Comparison of ENCODE assay signal across 21 cellular contexts in the genomic region with DNA sequence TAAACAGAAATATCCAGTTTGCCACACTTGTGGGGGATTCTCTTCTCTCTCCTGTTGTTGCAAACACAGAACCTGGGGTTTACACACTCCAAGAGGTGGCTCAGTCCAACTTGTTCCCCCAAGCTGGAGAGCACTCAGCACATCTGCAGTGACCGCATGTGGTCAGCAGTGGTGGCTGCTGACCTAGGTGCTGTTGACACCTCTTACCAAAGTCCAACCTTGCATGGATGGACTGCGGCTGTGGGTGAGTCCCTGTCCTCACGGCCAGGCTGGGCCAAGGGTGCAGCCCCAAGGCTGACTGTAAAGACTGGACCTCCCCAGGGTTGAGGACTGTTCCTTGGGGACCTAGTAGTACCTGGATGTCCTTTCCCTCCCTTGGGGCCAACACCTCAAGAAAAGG. TPM values are rescaled to one million over a fixed set of nuclear protein-coding genes. Genes with fewer than 3 reads are reported as not detected.
DNase-seq lines count a peak whose midpoint lies in the region; ATAC-seq and TF ChIP-seq lines count a peak whose summit lies in the region.
"Had no signal": no experiment of that assay in that cellular context is flagged by ENCODE, and none has a peak within 500 bp of the region (broad histone marks: within the 10 kb centered on the region; RNA-seq: fewer than 3 reads in every experiment).

No MANE protein-coding gene starts in this region.

- no peak overlapping the region for H3K4me3 ChIP-seq in right lobe of liver
- H3K4me3 ChIP-seq: GM23248, SK-N-MC had no signal

- H3K4me3 Mint-ChIP-seq in T-helper 17 cell = no peak overlapping the region
- H3K4me3 Mint-ChIP-seq: H9, HFFc6 had no signal

- intact Hi-C loops in right lobe of liver (cut with DNase I) = no loop called here

- H3K27me3 Mint-ChIP-seq in T-helper 17 cell = no peaks in the 10 kb centered on the region

- H3K4me1 Mint-ChIP-seq in T-helper 17 cell = peaks cover 37% of the 10 kb centered on the region

- no peaks in the 10 kb centered on the region for H3K27me3 ChIP-seq in right lobe of liver

- H3K9me3 ChIP-seq in T-helper 17 cell (ENCODE audit: control insufficient read depth, low read length, poor library complexity, severe bottlenecking) (no peaks in the 10 kb centered on the region), right lobe of liver (no peaks in the 10 kb centered on the region)

- peak overlapping the region in 1 of 3 donors; percentile 29 for H3K27ac ChIP-seq in right lobe of liver
- H3K27ac ChIP-seq: GM23248, SK-N-MC had no signal

- H3K36me3 Mint-ChIP-seq in T-helper 17 cell (ENCODE audit: low read depth) = peaks cover 29% of the 10 kb centered on the region

- WGBS in right lobe of liver (ENCODE audit: insufficient coverage, low coverage, low lambda C conversion rate, missing lambda C conversion rate) = 27% methylated on average over 3 of the region's 3 CpGs

- ATAC-seq in T-helper 17 cell (no peak), right lobe of liver (peak; percentile 89 to 96 (median 94)), GM19035 (IDR thresholded peaks at IDR 0.05; ENCODE audit: unreplicated experiment) (no peak)

- peak; percentile 6 for DNase-seq in GM13977 (ENCODE audit: low spot score)
- no peak for DNase-seq in T-helper 17 cell
- DNase-seq in right lobe of liver = peak; percentile 67 to 82 (median 76)
- no peak for DNase-seq in NCI-H2081 treated with DMSO at 0.1 percent for 48 hours (lab: John Stamatoyannopoulos, UW)
- DNase-seq in NCI-H2107 (lab: John Stamatoyannopoulos, UW) = no peak
- DNase-seq: DMS153, DND-41, GM23248, H9, HFFc6, NCI-H1048, NCI-H1417, NCI-H1694, NCI-H2029 treated with DMSO at 0.1 percent for 48 hours, NCI-H2171 treated with DMSO at 0.1 percent for 48 hours, NCI-H524 treated with DMSO at 0.1 percent for 48 hours, NCI-H774, SIG-M5 had no signal

- TF ChIP-seq POLR2A in right lobe of liver (IDR thresholded peaks at IDR 0.05) = no peak

- TF ChIP-seq CTCF in GM13977 (IDR thresholded peaks at IDR 0.05; ENCODE audit: extremely low read depth, insufficient read depth, missing control alignments) (no peak), right lobe of liver (IDR thresholded peaks at IDR 0.05) (peak in 1 of 4 donors; percentile 18)

- H3K36me3 ChIP-seq in right lobe of liver = peaks cover 0 to 2% (median 0%) of the 10 kb centered on the region in 4 donors

- H3K4me1 ChIP-seq in right lobe of liver = peaks cover 0 to 6% (median 2%) of the 10 kb centered on the region in 4 donors

- H3K27ac Mint-ChIP-seq in T-helper 17 cell = peak overlapping the region; percentile 51
- H3K27ac Mint-ChIP-seq: H9, HFFc6 had no signal

- in situ Hi-C loops in GM13977 (cut with MboI; ENCODE audit: low pct_unique_long_range_greater_than_20kb, low sequenced_read_pairs, unreplicated experiment) = no loop called here

RNA-seq across cellular contexts. Expression of a gene that starts 6.1 kb away (rescaled TPM):
- total RNA-seq in T-helper 17 cell = 1 to 10 TPM; 6.8 to 8.7 TPM
- 1 to 10 TPM; 5.6 to 8.6 (median 7.0) TPM for total RNA-seq in right lobe of liver

RNA-seq across cellular contexts. Expression of a gene that starts 34.1 kb away (rescaled TPM):
- 10 to 100 TPM in 1 of 2 donors, 1 to 10 TPM in 1; 5.9 to 16.7 TPM for total RNA-seq in T-helper 17 cell
- 10 to 100 TPM; 15.6 to 77.8 (median 29.7) TPM for total RNA-seq in right lobe of liver
- total RNA-seq: A172, GM23248, H9, HFFc6 had no signal

RNA-seq across cellular contexts. Expression of a gene that starts 39.9 kb away (rescaled TPM):
- 10 to 100 TPM; 63.0 to 73.7 TPM for total RNA-seq in T-helper 17 cell
- total RNA-seq in right lobe of liver = 1 to 10 TPM in 5 of 6 experiments, not detected in 1; 1.7 to 4.2 (median 2.4) TPM
- total RNA-seq: A172, GM23248 had no signal

RNA-seq across cellular contexts. Expression of a gene that starts 41.9 kb away (rescaled TPM):
- total RNA-seq in T-helper 17 cell = 100 to 1,000 TPM; 128 to 140 TPM
- total RNA-seq in right lobe of liver = 1 to 10 TPM; 1.0 to 2.6 (median 1.7) TPM

RNA-seq across cellular contexts. Expression of a gene that starts 52.8 kb away (rescaled TPM):
- 1 to 10 TPM; 6.2 to 6.9 TPM for total RNA-seq in T-helper 17 cell
- 10 to 100 TPM in 4 of 6 experiments, 1 to 10 TPM in 2; 8.4 to 41.9 (median 12.0) TPM for total RNA-seq in right lobe of liver

Comparison
In these comparisons a context has a peak if more than half of its experiments do, and no peak if none do; other contexts are left out.
1. DNase-seq: peak in GM13977 (single experiment) and right lobe of liver (3 of 3); none in T-helper 17 cell (0 of 3), NCI-H2081 treated with DMSO at 0.1 percent for 48 hours (single experiment) and NCI-H2107 (single experiment).
2. ATAC-seq: peak in right lobe of liver (4 of 4); none in T-helper 17 cell (single experiment) and GM19035 (single experiment).
3. RNA of a gene that starts 39.9 kb away (total RNA-seq): 63.0 to 73.7 TPM in T-helper 17 cell; 1.7 to 4.2 TPM in right lobe of liver; every median in the first group is over 10 times any median in the second.